Comparison of ENCODE assay signal across 8 cellular contexts in genomic region chr1:200890818-200891773, GRCh38. TPM values are rescaled to one million over a fixed set of nuclear protein-coding genes. Genes with fewer than 3 reads are reported as not detected.
DNase-seq lines count a peak whose midpoint lies in the region; ATAC-seq and TF ChIP-seq lines count a peak whose summit lies in the region.

No MANE protein-coding gene starts in this region.

- peak overlapping the region; percentile 92 for H3K27ac ChIP-seq in RWPE2 (ENCODE audit: poor library complexity, severe bottlenecking)
- H3K27ac ChIP-seq in muscle layer of colon (ENCODE audit: low read depth, low read length), result no peak overlapping the region

- H3K4me1 ChIP-seq in RWPE2 (ENCODE audit: insufficient read depth, poor library complexity, severe bottlenecking) (peaks cover 28% of the 10 kb centered on the region), muscle layer of colon (ENCODE audit: insufficient read depth, low read length) (peaks cover 4% of the 10 kb centered on the region)

- CTCF ChIA-PET in HEK293T (lab: Yijun Ruan, JAX), result interaction anchor here (0.6 to 1.6 kb wide), 7 partner anchors 11 to 284 kb away, joined by 3 to 7 read pairs (median 4); no protein-coding TSS in a partner anchor

- H3K9ac ChIP-seq in muscle layer of colon (ENCODE audit: low read length), result no peak overlapping the region

- POLR2A ChIA-PET in HEK293T (lab: Yijun Ruan, JAX), result interaction anchor here (0.6 to 1.3 kb wide), 5 partner anchors 9 to 130 kb away, joined by 3 to 4 read pairs (median 3); no protein-coding TSS in a partner anchor

- H3K36me3 ChIP-seq in RWPE2 (ENCODE audit: low read depth), result no peaks in the 10 kb centered on the region
- H3K36me3 ChIP-seq in muscle layer of colon (ENCODE audit: insufficient read depth, low read length), result no peaks in the 10 kb centered on the region

- H3K4me3 ChIP-seq in RWPE2 (ENCODE audit: severe bottlenecking) (peak overlapping the region; percentile 51), muscle layer of colon (ENCODE audit: low read depth in 1 of 2, low read length in 2 of 2) (peak overlapping the region; percentile 34 to 35)

- ATAC-seq in RWPE2 (ENCODE audit: low read depth), result peak; percentile 26
- ATAC-seq in GM19328 (IDR thresholded peaks at IDR 0.05; ENCODE audit: unreplicated experiment), result no peak

- no peaks in the 10 kb centered on the region for H3K27me3 ChIP-seq in RWPE2 (ENCODE audit: insufficient read depth, poor library complexity, severe bottlenecking)
- H3K27me3 ChIP-seq in muscle layer of colon (ENCODE audit: control insufficient read depth in 1 of 2, insufficient read depth in 2 of 2, low read length in 2 of 2), result peaks cover 0 to 28% of the 10 kb centered on the region in 2 donors

- DNase-seq in DMS79 treated with DMSO at 0.1 percent for 48 hours (lab: John Stamatoyannopoulos, UW) (peak; percentile 72), HEK293T (ENCODE audit: extremely low spot score) (peak; percentile 82), RWPE2 (ENCODE audit: low spot score) (no peak), epidermal melanocyte (ENCODE audit: insufficient read length, low spot score) (peak; percentile 36), UCSD-AML1 (lab: John Stamatoyannopoulos, UW; ENCODE audit: unreplicated experiment) (no peak), mucosa of gallbladder (ENCODE audit: low spot score) (no peak)

- H3K9me3 ChIP-seq in RWPE2 (ENCODE audit: severe bottlenecking) (no peaks in the 10 kb centered on the region), muscle layer of colon (ENCODE audit: low read length) (no peaks in the 10 kb centered on the region)

- peak; percentile 59 for TF ChIP-seq CTCF in RWPE2 (IDR thresholded peaks at IDR 0.05; ENCODE audit: poor library complexity, severe bottlenecking)

TF ChIP-seq in HEK293T, 16 proteins besides CTCF, POLR2A, EP300 and RAD21:
- TF ChIP-seq FOXM1 (IDR thresholded peaks at IDR 0.05; ENCODE audit: borderline replicate concordance), result peak; percentile 93
- TF ChIP-seq SUZ12 (IDR thresholded peaks at IDR 0.05), result no peak
- peak; percentile 71 for TF ChIP-seq L3MBTL2 (conservative IDR thresholded peaks at IDR 0.05)
- no peak for TF ChIP-seq PKNOX1 (IDR thresholded peaks at IDR 0.05)
- no peak for TF ChIP-seq LEF1 (IDR thresholded peaks at IDR 0.05; ENCODE audit: borderline replicate concordance)
- peak; percentile 93 for TF ChIP-seq BHLHE40 (IDR thresholded peaks at IDR 0.05; ENCODE audit: borderline replicate concordance)

RNA-seq across cellular contexts. Expression of gene INAVA, which starts 3.6 kb away (rescaled TPM):
- 152 TPM for total RNA-seq in mucosa of gallbladder

RNA-seq across cellular contexts. Expression of gene GPR25, which starts 18.3 kb away (rescaled TPM):
- 0.66 TPM for total RNA-seq in mucosa of gallbladder

Comparison
In these comparisons a context has a peak if more than half of its experiments do, and no peak if none do; other contexts are left out.
1. DNase-seq: peak in DMS79 treated with DMSO at 0.1 percent for 48 hours (single experiment), HEK293T (single experiment) and epidermal melanocyte (single experiment); none in RWPE2 (single experiment), UCSD-AML1 (single experiment) and mucosa of gallbladder (single experiment).